ENCODE assay signal across 11 cellular contexts in genomic region chr15:73047882-73048281, GRCh38.
"Had no signal": no experiment of that assay in that cellular context is flagged by ENCODE, and none has a peak within 500 bp of the region (broad histone marks: within the 10 kb centered on the region; RNA-seq: fewer than 3 reads in every experiment).

No MANE protein-coding gene starts in this region.

- H3K27ac ChIP-seq: GM23248 had no signal

- ATAC-seq: GM23338, HCT116 had no signal

- H3K27ac Mint-ChIP-seq: GM23338, HFFc6 had no signal

- H3K9me3 Mint-ChIP-seq: GM23338, H9, HFFc6 had no signal

- DNase-seq: GM23248, GOT3, H7, H9, HCEC 1CT, HFFc6 had no signal

- H3K9me3 ChIP-seq: HAP-1 had no signal

- H3K4me3 ChIP-seq: GM23248, GM23338, HAP-1 had no signal

- H3K36me3 ChIP-seq: HAP-1 had no signal

- H3K9ac ChIP-seq: GM23248 had no signal

- H3K4me3 Mint-ChIP-seq: GM23338, H9, HFFc6 had no signal

- H2AFZ ChIP-seq: GM23248, GM23338 had no signal

- H3K4me2 ChIP-seq: GM23338 had no signal

- FAIRE-seq: H1, H54 had no signal
